10 cellular contexts compared by ENCODE assay signal in the genomic region with DNA sequence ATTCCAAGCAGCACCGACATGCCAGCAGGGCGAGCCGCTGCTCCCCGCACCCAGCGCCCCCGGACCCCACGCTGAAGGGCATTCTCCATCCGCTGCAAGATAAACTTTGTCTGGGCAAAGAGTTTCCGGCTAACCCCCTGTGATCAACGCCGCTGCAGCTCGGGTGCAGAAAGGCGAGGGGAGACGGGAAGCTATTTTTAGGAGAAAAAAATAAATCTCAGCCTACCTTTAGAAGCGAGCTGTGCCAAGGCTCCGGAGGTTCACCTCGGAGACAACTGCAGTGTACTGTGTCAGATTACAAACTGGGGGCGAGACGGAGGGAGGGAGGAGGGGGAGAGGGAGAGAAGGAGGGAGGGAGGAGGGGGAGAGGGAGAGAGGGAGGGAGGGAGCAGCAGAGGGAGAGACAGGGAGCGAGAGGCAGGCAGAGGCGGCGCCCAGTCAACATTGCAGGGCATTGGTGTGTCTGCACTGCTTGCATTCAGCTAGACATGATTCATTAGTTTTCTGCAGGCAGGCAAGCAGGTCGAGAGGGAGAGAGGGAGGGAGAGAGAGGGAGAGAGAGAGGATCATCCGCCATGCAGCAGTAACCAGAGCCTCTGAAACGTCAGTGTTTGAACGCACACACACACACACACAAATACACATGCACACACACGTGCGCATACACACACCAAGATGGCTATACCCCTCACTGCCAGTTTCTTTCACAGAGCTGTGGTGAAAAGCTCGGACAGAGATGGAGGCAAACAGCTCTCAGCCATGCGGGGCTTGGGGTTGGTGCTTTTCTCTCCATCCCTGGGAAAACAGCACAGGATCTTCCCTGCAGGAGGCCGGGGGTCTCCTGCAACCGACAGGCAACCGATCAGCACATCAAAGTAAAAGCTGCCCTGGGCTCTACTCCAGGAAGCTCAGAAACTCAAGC. TPM values are rescaled to one million over a fixed set of nuclear protein-coding genes. Genes with fewer than 3 reads are reported as not detected.
DNase-seq lines count a peak whose midpoint lies in the region; ATAC-seq and TF ChIP-seq lines count a peak whose summit lies in the region.
"Had no signal": no experiment of that assay in that cellular context is flagged by ENCODE, and none has a peak within 500 bp of the region (broad histone marks: within the 10 kb centered on the region; RNA-seq: fewer than 3 reads in every experiment).

A gene with protein sequence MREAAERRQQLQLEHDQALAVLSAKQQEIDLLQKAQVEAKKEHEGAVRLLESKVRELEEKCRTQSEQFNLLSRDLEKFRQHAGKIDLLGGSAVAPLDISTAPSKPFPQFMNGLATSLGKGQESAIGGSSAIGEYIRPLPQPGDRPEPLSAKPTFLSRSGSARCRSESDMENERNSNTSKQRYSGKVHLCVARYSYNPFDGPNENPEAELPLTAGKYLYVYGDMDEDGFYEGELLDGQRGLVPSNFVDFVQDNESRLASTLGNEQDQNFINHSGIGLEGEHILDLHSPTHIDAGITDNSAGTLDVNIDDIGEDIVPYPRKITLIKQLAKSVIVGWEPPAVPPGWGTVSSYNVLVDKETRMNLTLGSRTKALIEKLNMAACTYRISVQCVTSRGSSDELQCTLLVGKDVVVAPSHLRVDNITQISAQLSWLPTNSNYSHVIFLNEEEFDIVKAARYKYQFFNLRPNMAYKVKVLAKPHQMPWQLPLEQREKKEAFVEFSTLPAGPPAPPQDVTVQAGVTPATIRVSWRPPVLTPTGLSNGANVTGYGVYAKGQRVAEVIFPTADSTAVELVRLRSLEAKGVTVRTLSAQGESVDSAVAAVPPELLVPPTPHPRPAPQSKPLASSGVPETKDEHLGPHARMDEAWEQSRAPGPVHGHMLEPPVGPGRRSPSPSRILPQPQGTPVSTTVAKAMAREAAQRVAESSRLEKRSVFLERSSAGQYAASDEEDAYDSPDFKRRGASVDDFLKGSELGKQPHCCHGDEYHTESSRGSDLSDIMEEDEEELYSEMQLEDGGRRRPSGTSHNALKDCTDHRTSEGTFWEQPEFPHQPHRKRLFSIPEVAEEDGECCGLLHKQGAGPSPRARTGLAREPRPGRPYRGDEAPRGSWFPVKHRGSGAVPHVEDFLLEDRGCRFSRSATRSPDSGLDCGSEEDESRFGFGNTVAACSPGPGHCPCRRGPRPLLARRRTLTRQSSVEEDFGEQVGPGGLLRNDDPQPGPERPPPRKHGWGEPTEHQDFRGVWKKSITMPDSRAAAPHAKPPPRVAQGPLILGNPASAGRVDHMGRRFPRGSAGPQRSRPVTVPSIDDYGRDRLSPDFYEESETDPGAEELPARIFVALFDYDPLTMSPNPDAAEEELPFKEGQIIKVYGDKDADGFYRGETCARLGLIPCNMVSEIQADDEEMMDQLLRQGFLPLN (N-terminal part only) (minus strand): TSS at position 304 of the 922 bp plus-strand sequence. CDS start 237,286 bp downstream, outside the sequence.

- no CpG with 5 or more reads among the region's 33 CpGs for WGBS in neuronal stem cell (ENCODE audit: extremely low coverage in 2 of 2, insufficient read length in 2 of 2, insufficient replicate concordance in 1 of 2), 2 donors

- H2BK15ac ChIP-seq in neuronal stem cell (ENCODE audit: low read length) = peak within 1 kb of the TSS; percentile 83

- H3K23ac ChIP-seq in neuronal stem cell (ENCODE audit: low read depth, low read length, poor library complexity) = peak within 1 kb of the TSS; percentile 34

- peaks cover 12% of the 10 kb centered on the region for H3K27me3 Mint-ChIP-seq in endothelial cell (ENCODE audit: unreplicated experiment)

- DNase-seq in NCI-H226 = peak; percentile 28
- no peak for DNase-seq in endothelial cell (ENCODE audit: low spot score)
- peak; percentile 68 for DNase-seq in neuronal stem cell (ENCODE audit: low spot score)
- DNase-seq in HuH-7 (ENCODE audit: low spot score) = no peak
- DNase-seq in stimulated activated CD4-positive, alpha-beta T cell treated with anti-CD3 and anti-CD28 coated beads, Interleukin-2, amount 100 ng/mL, for 24 hours = no peak
- no peak for DNase-seq in HuH-7.5 (ENCODE audit: low spot score)

- H3K9me3 Mint-ChIP-seq in endothelial cell (ENCODE audit: unreplicated experiment) = peaks cover 18% of the 10 kb centered on the region

- H3K27ac ChIP-seq in neuronal stem cell (replicated peaks; ENCODE audit: low read length) = peak within 1 kb of the TSS; percentile 43

- peak within 1 kb of the TSS; percentile 34 to 83 for H3K4me3 ChIP-seq in neuronal stem cell (ENCODE audit: low read length in 2 of 2)
- H3K4me3 ChIP-seq: lung had no signal

- H4K8ac ChIP-seq in neuronal stem cell (ENCODE audit: low read depth, low read length) = no peak within 1 kb of the TSS

- no peak within 1 kb of the TSS for H3K14ac ChIP-seq in neuronal stem cell (ENCODE audit: low read length)

- peak within 1 kb of the TSS; percentile 49 for H2AK5ac ChIP-seq in neuronal stem cell (ENCODE audit: low read depth, low read length)

- H2BK5ac ChIP-seq in neuronal stem cell (ENCODE audit: low read length) = peak within 1 kb of the TSS; percentile 26

- peaks cover 0 to 58% (median 23%) of the 10 kb centered on the region in 3 experiments for H3K27me3 ChIP-seq in neuronal stem cell (ENCODE audit: control insufficient read depth in 3 of 3, insufficient read depth in 3 of 3, low read depth in 1 of 3, low read length in 3 of 3)

- peaks cover 3% of the 10 kb centered on the region for H3K4me1 Mint-ChIP-seq in endothelial cell (ENCODE audit: unreplicated experiment)

- H3K9me3 ChIP-seq in neuronal stem cell (replicated peaks in 1 of 2; ENCODE audit: control insufficient read depth in 2 of 2, insufficient read depth in 1 of 2, low read depth in 1 of 2, low read length in 2 of 2) = peaks cover 0 to 5% of the 10 kb centered on the region in 2 donors

- peak within 1 kb of the TSS; percentile 100 for H3K4me2 ChIP-seq in neuronal stem cell (ENCODE audit: insufficient read depth, low read length, poor library complexity, severe bottlenecking)

- H3K27ac Mint-ChIP-seq in endothelial cell (ENCODE audit: unreplicated experiment) = no peak within 1 kb of the TSS

- ATAC-seq in GM18868 (IDR thresholded peaks at IDR 0.05; ENCODE audit: unreplicated experiment) (peak; percentile 32), HG02885 (IDR thresholded peaks at IDR 0.05; ENCODE audit: poor library complexity, unreplicated experiment) (no peak)

- TF ChIP-seq CTCF in endothelial cell (IDR thresholded peaks at IDR 0.05; ENCODE audit: unreplicated experiment) = no peak

- no peaks in the 10 kb centered on the region for H3K36me3 ChIP-seq in neuronal stem cell (replicated peaks in 1 of 2; ENCODE audit: control insufficient read depth in 2 of 2, insufficient read depth in 2 of 2, low read length in 2 of 2)

- peaks cover 8% of the 10 kb centered on the region for H3K36me3 Mint-ChIP-seq in endothelial cell (ENCODE audit: low read depth, unreplicated experiment)

- H4K91ac ChIP-seq in neuronal stem cell (ENCODE audit: low read depth, low read length, poor library complexity) = peak within 1 kb of the TSS; percentile 49

- H2BK12ac ChIP-seq in neuronal stem cell (ENCODE audit: low read length) = peak within 1 kb of the TSS; percentile 79

- H3K4me3 Mint-ChIP-seq in endothelial cell (ENCODE audit: unreplicated experiment) = peak within 1 kb of the TSS; percentile 79

- H2BK120ac ChIP-seq in neuronal stem cell (ENCODE audit: low read depth, low read length) = no peak within 1 kb of the TSS

- no peak within 1 kb of the TSS for H3K4ac ChIP-seq in neuronal stem cell (ENCODE audit: low read length)

- H3K18ac ChIP-seq in neuronal stem cell (ENCODE audit: low read length) = peak within 1 kb of the TSS; percentile 96

- peak within 1 kb of the TSS; percentile 73 for H3K9ac ChIP-seq in neuronal stem cell (ENCODE audit: low read depth, low read length, poor library complexity)

- H3K4me1 ChIP-seq in neuronal stem cell (ENCODE audit: control insufficient read depth in 2 of 2, insufficient read depth in 1 of 2, low read depth in 1 of 2, low read length in 2 of 2) = peaks cover 6 to 19% of the 10 kb centered on the region in 2 donors

- H2AFZ ChIP-seq in neuronal stem cell (ENCODE audit: low read length) = peak within 1 kb of the TSS; percentile 82

- H3K79me1 ChIP-seq in neuronal stem cell (ENCODE audit: low read depth, low read length) = peaks cover 1% of the 10 kb centered on the region

RNA-seq across cellular contexts. Expression of the gene that starts here (rescaled TPM):
- 1.4 TPM for total RNA-seq in endothelial cell (ENCODE audit: unreplicated experiment)
- polyA plus RNA-seq in neuronal stem cell (2013, experiment 1 of 2) = 6.0 TPM
- polyA plus RNA-seq in neuronal stem cell (2013, experiment 2 of 2) = 6.5 TPM
- total RNA-seq: LHCN-M2 had no signal

Comparison
In these comparisons a context has a peak if more than half of its experiments do, and no peak if none do; other contexts are left out.
1. DNase-seq: peak in NCI-H226 (single experiment) and neuronal stem cell (single experiment); none in endothelial cell (single experiment), HuH-7 (single experiment), stimulated activated CD4-positive, alpha-beta T cell treated with anti-CD3 and anti-CD28 coated beads, Interleukin-2, amount 100 ng/mL, for 24 hours (0 of 2) and HuH-7.5 (single experiment).